17 cellular contexts compared by ENCODE assay signal in genomic region chr22:28425211-28425610, GRCh38.
DNase-seq lines count a peak whose midpoint lies in the region; ATAC-seq, FAIRE-seq and TF ChIP-seq lines count a peak whose summit lies in the region.
"Had no signal": no experiment of that assay in that cellular context is flagged by ENCODE, and none has a peak within 500 bp of the region (broad histone marks: within the 10 kb centered on the region; RNA-seq: fewer than 3 reads in every experiment).

No MANE protein-coding gene starts in this region.

- no peaks in the 10 kb centered on the region for H3K79me2 ChIP-seq in MM.1S (ENCODE audit: low read length)

- peaks cover 1% of the 10 kb centered on the region for H3K27me3 Mint-ChIP-seq in glutamatergic neuron (ENCODE audit: unreplicated experiment)
- H3K27me3 Mint-ChIP-seq: CD4-positive, alpha-beta T cell had no signal

- no peak for TF ChIP-seq RAD21 in A549 (conservative IDR thresholded peaks at IDR 0.05 in 1 of 2, IDR thresholded peaks at IDR 0.05 in 1 of 2)

- H3K36me3 ChIP-seq in breast epithelium (no peaks in the 10 kb centered on the region), MM.1S (replicated peaks; ENCODE audit: insufficient read depth, low read length) (no peaks in the 10 kb centered on the region)
- H3K36me3 ChIP-seq: BLaER1 had no signal

- no peak for FAIRE-seq in A549 (lab: Jason Lieb, UNC)

- peaks cover 14% of the 10 kb centered on the region for H3K4me1 Mint-ChIP-seq in glutamatergic neuron (ENCODE audit: low read depth, unreplicated experiment)

- intact Hi-C loops in breast epithelium (cut with DNase I; ENCODE audit: low total_unique reads), result no loop called here

- DNase-seq in A549 (ENCODE audit: low read depth in 1 of 2, low spot score in 1 of 2) (peak in 1 of 2 experiments; percentile 25), ELR (ENCODE audit: low read depth) (peak; percentile 20), M059J (ENCODE audit: low read depth) (peak; percentile 60), glutamatergic neuron (no peak), breast epithelium (ENCODE audit: low spot score in 2 of 2) (no peak), MM.1S (no peak), SKM-1 treated with dmso at 0.1 percent for 144 hours (lab: John Stamatoyannopoulos, UW; ENCODE audit: unreplicated experiment) (no peak)
- DNase-seq: ACHN; CD4-positive, alpha-beta T cell; H9; KG1; MV-4-11; NCI-H526 treated with DMSO at 0.1 percent for 48 hours; SIG-M5 had no signal

- H3K9ac ChIP-seq in MM.1S (ENCODE audit: low read length), result no peak overlapping the region
- H3K9ac ChIP-seq: BLaER1, SK-N-SH had no signal

- CTCF ChIA-PET in A549 (lab: Yijun Ruan, JAX), result interaction anchor here (0.7 to 1.8 kb wide), 3 partner anchors 12 to 96 kb away, joined by 3 to 4 read pairs (median 3); no protein-coding TSS in a partner anchor

- TF ChIP-seq POLR2A in A549 (IDR thresholded peaks at IDR 0.05; ENCODE audit: low read length) (no peak), breast epithelium (IDR thresholded peaks at IDR 0.05) (no peak)

- no peaks in the 10 kb centered on the region for H3K9me3 ChIP-seq in A549
- no peaks in the 10 kb centered on the region for H3K9me3 ChIP-seq in breast epithelium
- no peaks in the 10 kb centered on the region for H3K9me3 ChIP-seq in MM.1S (replicated peaks; ENCODE audit: insufficient read depth, low read length)
- H3K9me3 ChIP-seq: BLaER1, SK-N-SH had no signal

- no peaks in the 10 kb centered on the region for H3K36me3 Mint-ChIP-seq in glutamatergic neuron (ENCODE audit: unreplicated experiment)

- H3K27ac ChIP-seq in A549 (no peak overlapping the region), breast epithelium (no peak overlapping the region), MM.1S (ENCODE audit: low read length) (no peak overlapping the region)
- H3K27ac ChIP-seq: BLaER1 had no signal

- H3K27ac Mint-ChIP-seq in glutamatergic neuron (ENCODE audit: unreplicated experiment), result peak overlapping the region; percentile 11
- H3K27ac Mint-ChIP-seq: CD4-positive, alpha-beta T cell had no signal

- POLR2A ChIA-PET in A549 (lab: Yijun Ruan, JAX), result no interaction called here

- H3K4me3 ChIP-seq in A549, result no peak overlapping the region
- no peak overlapping the region for H3K4me3 ChIP-seq in breast epithelium
- H3K4me3 ChIP-seq in MM.1S (ENCODE audit: low read length), result no peak overlapping the region
- H3K4me3 ChIP-seq: BLaER1 had no signal

- peaks cover 1% of the 10 kb centered on the region for H3K9me3 Mint-ChIP-seq in glutamatergic neuron (ENCODE audit: unreplicated experiment)
- H3K9me3 Mint-ChIP-seq: CD4-positive, alpha-beta T cell; H9 had no signal

- no peak for TF ChIP-seq EP300 in A549 (IDR thresholded peaks at IDR 0.05)

- H3K4me2 ChIP-seq in A549 (peak overlapping the region; percentile 52), MM.1S (ENCODE audit: low read depth, low read length) (no peak overlapping the region)
- H3K4me2 ChIP-seq: BLaER1, SK-N-SH had no signal

- no peaks in the 10 kb centered on the region for H3K9me2 ChIP-seq in MM.1S (replicated peaks; ENCODE audit: insufficient read depth, low read length)
- H3K9me2 ChIP-seq: SK-N-SH had no signal

- no peak overlapping the region for H2AFZ ChIP-seq in MM.1S (ENCODE audit: low read length)

- H4K20me1 ChIP-seq in MM.1S (ENCODE audit: insufficient read depth, low read length), result no peaks in the 10 kb centered on the region
- H4K20me1 ChIP-seq: BLaER1 had no signal

- H3F3A ChIP-seq in MM.1S (ENCODE audit: insufficient read depth, low read length), result no peaks in the 10 kb centered on the region

- 23% methylated on average over 2 of the region's 2 CpGs for WGBS in A549 (ENCODE audit: missing lambda C conversion rate)

- no peak overlapping the region for H3K4me3 Mint-ChIP-seq in glutamatergic neuron (ENCODE audit: unreplicated experiment)
- H3K4me3 Mint-ChIP-seq: CD4-positive, alpha-beta T cell; H9 had no signal

- ATAC-seq in A549 (peak in 1 of 2 experiments; percentile 77; a peak in 4 of 6 replicates), HG02852 (IDR thresholded peaks at IDR 0.05; ENCODE audit: unreplicated experiment) (no peak)

- peaks cover 34% of the 10 kb centered on the region for H3K4me1 ChIP-seq in A549
- H3K4me1 ChIP-seq in breast epithelium, result no peaks in the 10 kb centered on the region
- H3K4me1 ChIP-seq in MM.1S (ENCODE audit: low read length), result no peaks in the 10 kb centered on the region
- H3K4me1 ChIP-seq: BLaER1 had no signal

- TF ChIP-seq CTCF in A549 (IDR thresholded peaks at IDR 0.05), result no peak
- no peak for TF ChIP-seq CTCF in glutamatergic neuron (IDR thresholded peaks at IDR 0.05; ENCODE audit: partially characterized antibody, unreplicated experiment)
- no peak for TF ChIP-seq CTCF in breast epithelium (IDR thresholded peaks at IDR 0.05)
- no peak for TF ChIP-seq CTCF in MM.1S (IDR thresholded peaks at IDR 0.05; ENCODE audit: low read length)

- no peaks in the 10 kb centered on the region for H3K27me3 ChIP-seq in breast epithelium
- H3K27me3 ChIP-seq in MM.1S (replicated peaks; ENCODE audit: insufficient read depth, low read length), result no peaks in the 10 kb centered on the region
- H3K27me3 ChIP-seq: BLaER1 had no signal

TF ChIP-seq in A549, 52 proteins besides CTCF, POLR2A, EP300 and RAD21:
- TF ChIP-seq NR3C1 (IDR thresholded peaks at IDR 0.05), result no peak
- TF ChIP-seq KDM1A (IDR thresholded peaks at IDR 0.05; ENCODE audit: low read depth), result no peak
- no peak for TF ChIP-seq HOXA7 (CRISPR knock-in tag; IDR thresholded peaks at IDR 0.05)
- no peak for TF ChIP-seq POLR2AphosphoS2 (conservative IDR thresholded peaks at IDR 0.05; ENCODE audit: low read length)
- no peak for TF ChIP-seq USF2 (IDR thresholded peaks at IDR 0.05)

Comparison
In these comparisons a context has a peak if more than half of its experiments do, and no peak if none do; other contexts are left out.
1. DNase-seq: peak in ELR (single experiment) and M059J (single experiment); none in glutamatergic neuron (single experiment), breast epithelium (0 of 2), MM.1S (single experiment) and SKM-1 treated with dmso at 0.1 percent for 144 hours (single experiment).